8 cellular contexts compared by ENCODE assay signal in genomic region chr12:11653215-11653753, GRCh38. TPM values are rescaled to one million over a fixed set of nuclear protein-coding genes. Genes with fewer than 3 reads are reported as not detected.
A peak's percentile ranks its signal among the peaks of the same experiment; 100 is the strongest.
DNase-seq lines count a peak whose midpoint lies in the region; TF ChIP-seq lines count a peak whose summit lies in the region.

No MANE protein-coding gene starts in this region.

- H3K4me1 Mint-ChIP-seq in HFFc6 (ENCODE audit: low read depth), result peaks cover 54% of the 10 kb centered on the region

- TF ChIP-seq CTCF in AG10803 (conservative IDR thresholded peaks at IDR 0.05; ENCODE audit: low read length) (no peak), HFFc6 (IDR thresholded peaks at IDR 0.05) (no peak)

- H3K4me3 ChIP-seq in AG10803 (ENCODE audit: low read length), result peak overlapping the region; percentile 95

- H3K27me3 Mint-ChIP-seq in HFFc6 (ENCODE audit: insufficient read depth), result no peaks in the 10 kb centered on the region; the same call in 1 of the 2 replicates

- peaks cover 15% of the 10 kb centered on the region for H3K36me3 Mint-ChIP-seq in HFFc6 (ENCODE audit: low read depth)

- H3K9me3 Mint-ChIP-seq in HFFc6, result no peaks in the 10 kb centered on the region

- H3K27ac Mint-ChIP-seq in HFFc6, result peak overlapping the region; percentile 98

- peak; percentile 37 for DNase-seq in AG10803 (ENCODE audit: low read depth)
- no peak for DNase-seq in HFFc6
- peak; percentile 54 to 70 for DNase-seq in activated CD4-positive, alpha-beta T cell treated with anti-CD3 and anti-CD28 coated beads, Interleukin-2, amount 50 U/mL, for 48 hours
- DNase-seq in fibroblast of peridontal ligament (ENCODE audit: extremely low read depth), result peak; percentile 35
- DNase-seq in stimulated activated CD4-positive, alpha-beta T cell treated with anti-CD3 and anti-CD28 coated beads, Interleukin-1b, Interleukin-23, amount 100 ng/mL, for 24 hours (ENCODE audit: low read depth in 4 of 4, low spot score in 1 of 4), result peak in 3 of 4 experiments; percentile 15 to 27 (median 25)
- no peak for DNase-seq in NCI-H1105 (lab: John Stamatoyannopoulos, UW)
- DNase-seq in DMS153 (lab: John Stamatoyannopoulos, UW), result no peak
- no peak for DNase-seq in iPS-NIHi7 (ENCODE audit: extremely low spot score)

- H3K4me3 Mint-ChIP-seq in HFFc6, result peak overlapping the region; percentile 95

RNA-seq across cellular contexts. Expression of gene ETV6, which starts 3.8 kb away (rescaled TPM):
- total RNA-seq in HFFc6 (2021; fragmentation: NEBNext Ultra II Directional; extraction: Animal tissue kit (Norgen Biotek cat#: 25700)), result 10 to 100 TPM; 14.6 to 20.5 (median 16.6) TPM

Comparison
In these comparisons a context has a peak if more than half of its experiments do, and no peak if none do; other contexts are left out.
1. DNase-seq: peak in AG10803 (single experiment), activated CD4-positive, alpha-beta T cell treated with anti-CD3 and anti-CD28 coated beads, Interleukin-2, amount 50 U/mL, for 48 hours (2 of 2), fibroblast of peridontal ligament (single experiment) and stimulated activated CD4-positive, alpha-beta T cell treated with anti-CD3 and anti-CD28 coated beads, Interleukin-1b, Interleukin-23, amount 100 ng/mL, for 24 hours (3 of 4); none in HFFc6 (single experiment), NCI-H1105 (single experiment), DMS153 (single experiment) and iPS-NIHi7 (single experiment).